8 cellular contexts compared by ENCODE assay signal in genomic region chr17:7842950-7843535, GRCh38.
DNase-seq lines count a peak whose midpoint lies in the region; ATAC-seq and TF ChIP-seq lines count a peak whose summit lies in the region.

No MANE protein-coding gene starts in this region.

- peaks cover 34% of the 10 kb centered on the region for H3F3A ChIP-seq in DOHH2 (ENCODE audit: control insufficient read depth, insufficient read depth)

- H3K36me3 ChIP-seq in DOHH2 (ENCODE audit: control insufficient read depth, low read length) = peaks cover 72% of the 10 kb centered on the region

- peaks cover 40% of the 10 kb centered on the region for H3K4me1 ChIP-seq in DOHH2 (ENCODE audit: control insufficient read depth, low read length)

- peak overlapping the region; percentile 87 for H3K4me3 ChIP-seq in DOHH2 (ENCODE audit: low read length)
- H3K4me3 ChIP-seq in choroid plexus epithelial cell (ENCODE audit: low read depth, low read length) = peak overlapping the region; percentile 81

- H3K27ac ChIP-seq in DOHH2 (ENCODE audit: low read depth, low read length) = peak overlapping the region; percentile 96

- no peaks in the 10 kb centered on the region for H3K27me3 ChIP-seq in DOHH2 (ENCODE audit: control insufficient read depth, low read length)

- H3K9me2 ChIP-seq in DOHH2 (replicated peaks; ENCODE audit: control insufficient read depth, low read length) = no peaks in the 10 kb centered on the region

- ATAC-seq in HG02678 (IDR thresholded peaks at IDR 0.05; ENCODE audit: unreplicated experiment) = peak; percentile 0

- DNase-seq in SKM-1 treated with dmso at 0.1 percent for 144 hours (lab: John Stamatoyannopoulos, UW; ENCODE audit: unreplicated experiment) (peak; percentile 54), choroid plexus epithelial cell (ENCODE audit: low read depth) (peak; percentile 79), kidney tubule cell (ENCODE audit: low spot score) (peak; percentile 95), NCI-H2196 (lab: John Stamatoyannopoulos, UW; ENCODE audit: unreplicated experiment) (no peak), DMS153 (lab: John Stamatoyannopoulos, UW) (no peak)
- DNase-seq in stimulated activated CD4-positive, alpha-beta T cell treated with anti-CD3 and anti-CD28 coated beads, Interleukin-1b, Interleukin-23, amount 100 ng/mL, for 48 hours = peak; percentile 60

- H3K4me2 ChIP-seq in DOHH2 (ENCODE audit: low read length) = peak overlapping the region; percentile 93

- peaks cover 8% of the 10 kb centered on the region; the same call in 1 of the 2 replicates for H4K20me1 ChIP-seq in DOHH2 (ENCODE audit: control insufficient read depth, insufficient read depth, low read depth, low read length)

- no peaks in the 10 kb centered on the region for H3K9me3 ChIP-seq in DOHH2 (ENCODE audit: control insufficient read depth, insufficient read depth, low read length)

- peak; percentile 12 for TF ChIP-seq CTCF in DOHH2 (IDR thresholded peaks at IDR 0.05; ENCODE audit: low read depth, low read length, poor library complexity, severe bottlenecking)
- TF ChIP-seq CTCF in choroid plexus epithelial cell (conservative IDR thresholded peaks at IDR 0.05; ENCODE audit: low read depth, low read length) = peak; percentile 6

- peaks cover 78% of the 10 kb centered on the region for H3K79me2 ChIP-seq in DOHH2 (ENCODE audit: control insufficient read depth, low read length)

Comparison
In these comparisons a context has a peak if more than half of its experiments do, and no peak if none do; other contexts are left out.
1. DNase-seq: peak in SKM-1 treated with dmso at 0.1 percent for 144 hours (single experiment), choroid plexus epithelial cell (single experiment), kidney tubule cell (single experiment) and stimulated activated CD4-positive, alpha-beta T cell treated with anti-CD3 and anti-CD28 coated beads, Interleukin-1b, Interleukin-23, amount 100 ng/mL, for 48 hours (single experiment); none in NCI-H2196 (single experiment) and DMS153 (single experiment).